In the genomic region with DNA sequence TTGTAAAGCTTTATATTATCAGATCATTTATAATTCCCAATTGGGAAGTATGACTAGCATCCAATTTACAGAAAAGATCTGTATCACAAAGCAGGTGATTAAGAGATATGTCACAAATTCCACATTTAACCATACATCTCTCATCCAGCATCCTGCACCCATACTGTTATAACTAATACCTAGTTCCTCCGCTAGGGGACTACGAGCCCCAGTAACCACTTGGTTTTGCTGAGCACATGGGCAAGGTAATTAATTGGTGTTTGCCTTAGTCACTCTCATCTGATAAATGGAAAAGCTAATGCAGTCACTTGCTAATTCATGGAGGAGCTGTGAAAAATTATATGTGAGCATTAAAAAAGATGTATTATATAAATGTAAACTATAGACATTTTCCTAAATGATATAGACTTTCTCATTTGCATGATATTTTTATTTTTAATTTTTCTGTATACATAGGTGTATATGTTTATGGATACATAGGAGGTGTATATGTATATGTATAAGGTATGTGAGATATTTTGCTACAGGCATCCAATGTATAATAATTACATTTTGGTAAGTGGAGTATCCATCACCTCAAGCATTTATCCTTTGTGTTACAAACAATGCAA, we compare ENCODE assay signal across 10 cellular contexts.
DNase-seq lines count a peak whose midpoint lies in the region; ATAC-seq and TF ChIP-seq lines count a peak whose summit lies in the region.
"Had no signal": no experiment of that assay in that cellular context is flagged by ENCODE, and none has a peak within 500 bp of the region (broad histone marks: within the 10 kb centered on the region; RNA-seq: fewer than 3 reads in every experiment).

No MANE protein-coding gene starts in this region.

- H3K9me3 ChIP-seq in adipocyte (ENCODE audit: control insufficient read depth, low read length) (peaks cover 18% of the 10 kb centered on the region), neural progenitor cell (ENCODE audit: low read depth) (no peaks in the 10 kb centered on the region), spleen (peaks cover 0 to 34% (median 24%) of the 10 kb centered on the region in 8 donors)

- CTCF ChIA-PET in activated naive CD4-positive, alpha-beta T cell treated with anti-CD3 and anti-CD28 coated beads, Interleukin-2, amount 10 ng/mL, durations not matched to agents 7 days and 5 days (lab: Charles Lee): interaction anchor here (0.9 kb wide), 1 partner anchor 18 kb away, joined by 3 read pairs; no protein-coding TSS in a partner anchor

- H3K79me2 ChIP-seq in neural progenitor cell (ENCODE audit: low read depth): no peaks in the 10 kb centered on the region

- H3K27ac ChIP-seq in neural progenitor cell (no peak overlapping the region), spleen (no peak overlapping the region)
- H3K27ac ChIP-seq: esophagus muscularis mucosa had no signal

- H3K4me3 ChIP-seq in adipocyte (ENCODE audit: low read length): no peak overlapping the region
- H3K4me3 ChIP-seq in neural progenitor cell: no peak overlapping the region
- H3K4me3 ChIP-seq in spleen: no peak overlapping the region
- H3K4me3 ChIP-seq: esophagus muscularis mucosa had no signal

- H3K4me1 Mint-ChIP-seq in neural progenitor cell: no peaks in the 10 kb centered on the region
- no peaks in the 10 kb centered on the region for H3K4me1 Mint-ChIP-seq in activated naive CD4-positive, alpha-beta T cell treated with anti-CD3 and anti-CD28 coated beads, Interleukin-2, amount 10 ng/mL, durations not matched to agents 7 days and 5 days

- H3K36me3 ChIP-seq in adipocyte (ENCODE audit: control insufficient read depth, insufficient read depth, low read length, severe bottlenecking) (no peaks in the 10 kb centered on the region), neural progenitor cell (no peaks in the 10 kb centered on the region), spleen (no peaks in the 10 kb centered on the region)
- H3K36me3 ChIP-seq: esophagus muscularis mucosa had no signal

- peak; percentile 16 for DNase-seq in NCI-H2171 treated with DMSO at 0.1 percent for 48 hours (lab: John Stamatoyannopoulos, UW)
- DNase-seq in NCI-H2171 (lab: John Stamatoyannopoulos, UW): no peak
- DNase-seq in adipocyte (ENCODE audit: low read depth): peak; percentile 3
- peak; percentile 52 for DNase-seq in neural progenitor cell (ENCODE audit: low spot score)
- DNase-seq in spleen: no peak
- DNase-seq in activated naive CD4-positive, alpha-beta T cell treated with anti-CD3 and anti-CD28 coated beads, Interleukin-2, amount 10 ng/mL, durations not matched to agents 7 days and 5 days: no peak
- DNase-seq: T-helper 1 cell had no signal

- H3K4me1 ChIP-seq in adipocyte (ENCODE audit: control insufficient read depth, insufficient read depth, low read length) (no peaks in the 10 kb centered on the region), neural progenitor cell (no peaks in the 10 kb centered on the region), spleen (no peaks in the 10 kb centered on the region)
- H3K4me1 ChIP-seq: esophagus muscularis mucosa had no signal

- no peak overlapping the region for H3K27ac Mint-ChIP-seq in neural progenitor cell
- H3K27ac Mint-ChIP-seq in activated naive CD4-positive, alpha-beta T cell treated with anti-CD3 and anti-CD28 coated beads, Interleukin-2, amount 10 ng/mL, durations not matched to agents 7 days and 5 days: no peak overlapping the region

- intact Hi-C loops in spleen (cut with DNase I; ENCODE audit: low total_unique reads): no loop called here

- TF ChIP-seq CTCF in neural progenitor cell (IDR thresholded peaks at IDR 0.05) (peak; percentile 72), spleen (IDR thresholded peaks at IDR 0.05 in 8 of 11, conservative IDR thresholded peaks at IDR 0.05 in 3 of 11) (peak in 2 of 11 experiments; percentile 11 to 24)

- no peak overlapping the region for H2AFZ ChIP-seq in neural progenitor cell (replicated peaks)

- H3F3A ChIP-seq in neural progenitor cell (ENCODE audit: low read depth): no peaks in the 10 kb centered on the region

- no peak for TF ChIP-seq POLR2A in spleen (IDR thresholded peaks at IDR 0.05)

- H3K9ac ChIP-seq in adipocyte (ENCODE audit: low read length): no peak overlapping the region
- H3K9ac ChIP-seq in neural progenitor cell: no peak overlapping the region

- ATAC-seq in HG03039 (IDR thresholded peaks at IDR 0.05; ENCODE audit: unreplicated experiment) (peak; percentile 62), HG03025 (IDR thresholded peaks at IDR 0.05; ENCODE audit: low FRiP score, unreplicated experiment) (no peak)

- no peak overlapping the region for H3K4me3 Mint-ChIP-seq in neural progenitor cell
- H3K4me3 Mint-ChIP-seq in activated naive CD4-positive, alpha-beta T cell treated with anti-CD3 and anti-CD28 coated beads, Interleukin-2, amount 10 ng/mL, durations not matched to agents 7 days and 5 days: no peak overlapping the region

- peaks cover 12% of the 10 kb centered on the region for H3K9me3 Mint-ChIP-seq in neural progenitor cell
- peaks cover 6% of the 10 kb centered on the region for H3K9me3 Mint-ChIP-seq in activated naive CD4-positive, alpha-beta T cell treated with anti-CD3 and anti-CD28 coated beads, Interleukin-2, amount 10 ng/mL, durations not matched to agents 7 days and 5 days

- no peaks in the 10 kb centered on the region for H3K36me3 Mint-ChIP-seq in neural progenitor cell
- H3K36me3 Mint-ChIP-seq in activated naive CD4-positive, alpha-beta T cell treated with anti-CD3 and anti-CD28 coated beads, Interleukin-2, amount 10 ng/mL, durations not matched to agents 7 days and 5 days: no peaks in the 10 kb centered on the region

- H4K20me1 ChIP-seq in neural progenitor cell (ENCODE audit: low read depth): no peaks in the 10 kb centered on the region

- H3K27me3 Mint-ChIP-seq in neural progenitor cell (ENCODE audit: insufficient read depth, low read depth): no peaks in the 10 kb centered on the region
- no peaks in the 10 kb centered on the region for H3K27me3 Mint-ChIP-seq in activated naive CD4-positive, alpha-beta T cell treated with anti-CD3 and anti-CD28 coated beads, Interleukin-2, amount 10 ng/mL, durations not matched to agents 7 days and 5 days

- no peaks in the 10 kb centered on the region for H3K27me3 ChIP-seq in adipocyte (replicated peaks; ENCODE audit: control insufficient read depth, insufficient read depth, low read length)
- H3K27me3 ChIP-seq in neural progenitor cell: no peaks in the 10 kb centered on the region
- H3K27me3 ChIP-seq in spleen (replicated peaks in 1 of 7): no peaks in the 10 kb centered on the region
- H3K27me3 ChIP-seq: esophagus muscularis mucosa had no signal

- WGBS in spleen, 5 donors: 44 to 76% (median 49%) methylated on average over 2 of the region's 2 CpGs

- no peak overlapping the region for H3K4me2 ChIP-seq in neural progenitor cell

Comparison
In these comparisons a context has a peak if more than half of its experiments do, and no peak if none do; other contexts are left out.
1. DNase-seq: peak in NCI-H2171 treated with DMSO at 0.1 percent for 48 hours (single experiment), adipocyte (single experiment) and neural progenitor cell (single experiment); none in NCI-H2171 (single experiment), spleen (single experiment) and activated naive CD4-positive, alpha-beta T cell treated with anti-CD3 and anti-CD28 coated beads, Interleukin-2, amount 10 ng/mL, durations not matched to agents 7 days and 5 days (single experiment).